Comparison of ENCODE assay signal across 13 cellular contexts in the genomic region with DNA sequence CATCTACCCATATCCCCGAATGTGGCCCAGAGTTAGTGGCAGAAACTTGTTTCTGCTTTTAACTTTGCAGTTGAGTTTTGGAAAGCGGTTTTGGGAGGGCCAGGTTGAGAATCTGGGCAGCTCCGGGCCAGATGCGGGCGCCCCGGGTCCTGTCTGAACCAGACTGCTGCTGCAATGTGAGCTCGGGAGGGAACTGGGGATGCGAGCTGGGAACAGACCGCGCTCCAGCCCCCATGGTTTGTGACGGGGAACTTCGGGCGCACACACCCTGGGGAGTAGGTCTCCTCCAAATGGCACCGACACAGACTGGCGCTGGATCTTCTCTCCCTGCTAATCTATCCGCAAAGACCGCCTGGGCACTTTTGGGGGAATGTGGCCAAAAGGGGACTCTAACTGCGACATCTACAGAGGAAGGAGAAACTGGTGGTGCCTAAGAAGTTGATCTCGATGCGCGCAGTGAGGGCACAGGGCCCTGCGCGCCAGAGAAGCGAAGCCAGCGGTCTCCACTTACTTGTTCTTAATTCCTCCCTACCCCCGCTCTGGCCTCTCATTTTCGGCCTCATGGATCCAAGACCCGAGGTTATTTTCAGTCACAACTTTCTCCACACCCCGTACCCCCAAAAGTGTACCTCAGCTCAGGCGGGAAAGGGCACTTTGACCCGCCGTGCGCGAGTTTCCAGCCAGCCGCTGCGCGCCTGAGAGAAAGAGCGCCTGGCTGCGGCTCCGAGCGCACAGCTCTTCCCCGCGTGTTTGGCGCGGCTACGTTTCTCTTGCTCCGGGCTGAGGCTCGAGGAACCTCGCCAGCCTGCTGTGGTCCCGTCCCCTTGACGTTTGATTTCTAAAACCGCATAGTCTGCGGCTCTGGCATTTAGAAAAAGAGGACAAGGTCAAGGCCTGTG.
A peak's percentile ranks its signal among the peaks of the same experiment; 100 is the strongest.
DNase-seq lines count a peak whose midpoint lies in the region; ATAC-seq and TF ChIP-seq lines count a peak whose summit lies in the region.
"Had no signal": no experiment of that assay in that cellular context is flagged by ENCODE, and none has a peak within 500 bp of the region (broad histone marks: within the 10 kb centered on the region; RNA-seq: fewer than 3 reads in every experiment).

No MANE protein-coding gene starts in this region.

- H3K9me3 ChIP-seq in WERI-Rb-1 (ENCODE audit: severe bottlenecking), result peaks cover 12% of the 10 kb centered on the region

- ATAC-seq in left cardiac atrium (peak; percentile 39 to 60), HG03025 (IDR thresholded peaks at IDR 0.05; ENCODE audit: low FRiP score, unreplicated experiment) (no peak)

- TF ChIP-seq CTCF in WERI-Rb-1 (IDR thresholded peaks at IDR 0.05; ENCODE audit: low read depth, low read length) (no peak), progenitor cell of endocrine pancreas (IDR thresholded peaks at IDR 0.05; ENCODE audit: unreplicated experiment) (no peak)

- H3K36me3 ChIP-seq in WERI-Rb-1, result no peaks in the 10 kb centered on the region

- H3K4me1 Mint-ChIP-seq in progenitor cell of endocrine pancreas (ENCODE audit: low read depth), result peaks cover 24% of the 10 kb centered on the region

- intact Hi-C loops in left cardiac atrium (cut with DNase I), result no loop called here

- H3K4me3 Mint-ChIP-seq in progenitor cell of endocrine pancreas (ENCODE audit: low read depth), result peak overlapping the region; percentile 72
- H3K4me3 Mint-ChIP-seq: central memory CD8-positive, alpha-beta T cell had no signal

- H3K27me3 Mint-ChIP-seq in progenitor cell of endocrine pancreas, result peaks cover 95% of the 10 kb centered on the region

- H3K27ac ChIP-seq in WERI-Rb-1, result peak overlapping the region; percentile 79

- H3K27ac Mint-ChIP-seq in progenitor cell of endocrine pancreas, result no peak overlapping the region

- DNase-seq in ELF-1 (ENCODE audit: low read depth, low spot score) (peak; percentile 8), WERI-Rb-1 (no peak), left cardiac atrium (no peak), progenitor cell of endocrine pancreas (ENCODE audit: low spot score, unreplicated experiment) (no peak), SHP77 treated with DMSO at 0.1 percent for 48 hours (lab: John Stamatoyannopoulos, UW) (no peak), DMS114 treated with DMSO at 0.1 percent for 48 hours (lab: John Stamatoyannopoulos, UW; ENCODE audit: unreplicated experiment) (no peak), hippocampal formation (lab: John Stamatoyannopoulos, UW) (no peak)
- DNase-seq: activated CD4-positive, alpha-beta T cell treated with anti-CD3 and anti-CD28 coated beads, Interleukin-2, amount 50 U/mL, for 48 hours; GDM1; midbrain; OCI-M1 had no signal

- no peaks in the 10 kb centered on the region for H3K36me3 Mint-ChIP-seq in progenitor cell of endocrine pancreas (ENCODE audit: insufficient read depth)

- H3K9me3 Mint-ChIP-seq in progenitor cell of endocrine pancreas (ENCODE audit: low read depth), result no peaks in the 10 kb centered on the region

- peak overlapping the region; percentile 54 for H3K4me3 ChIP-seq in WERI-Rb-1 (ENCODE audit: low read depth, low read length)

- no peaks in the 10 kb centered on the region for H3K27me3 ChIP-seq in WERI-Rb-1 (ENCODE audit: insufficient read depth, low read depth, severe bottlenecking)
